Comparison of ENCODE assay signal across 31 cellular contexts in the genomic region with DNA sequence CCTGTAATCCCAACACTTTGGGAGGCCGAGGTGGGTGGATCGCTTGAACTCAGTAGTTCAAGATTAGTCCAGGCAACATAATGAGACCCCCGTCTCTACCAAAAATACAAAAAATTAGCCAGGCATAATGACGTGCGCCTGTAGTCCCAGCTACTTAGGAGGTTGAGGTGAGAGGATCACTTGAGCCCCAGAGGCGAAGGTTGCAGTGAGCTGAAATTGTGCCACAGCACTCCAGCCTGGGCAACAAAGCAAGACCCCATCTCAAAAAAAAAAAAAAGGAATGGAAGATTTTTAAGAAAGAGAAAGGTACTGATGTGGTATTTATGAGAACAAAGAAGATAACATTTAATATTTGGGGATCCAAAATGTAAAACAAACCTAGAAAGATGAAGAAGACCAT. TPM values are rescaled to one million over a fixed set of nuclear protein-coding genes. Genes with fewer than 3 reads are reported as not detected.
"Had no signal": no experiment of that assay in that cellular context is flagged by ENCODE, and none has a peak within 500 bp of the region (broad histone marks: within the 10 kb centered on the region; RNA-seq: fewer than 3 reads in every experiment).

No MANE protein-coding gene starts in this region.

- H3K27me3 ChIP-seq: stomach, suprapubic skin, testis, thyroid gland, tibial artery, tibial nerve, transverse colon, upper lobe of left lung, upper lobe of right lung, uterus, vagina had no signal

- H3K4me1 ChIP-seq: stomach, suprapubic skin, testis, tibial artery, tibial nerve, transverse colon, upper lobe of left lung, upper lobe of right lung, uterus, vagina had no signal

- H3K27ac ChIP-seq: stomach, suprapubic skin, testis, thoracic aorta, thyroid gland, tibial artery, tibial nerve, transverse colon, upper lobe of left lung, upper lobe of right lung, uterus, vagina had no signal

- H3K9me3 Mint-ChIP-seq: stimulated activated effector memory CD8-positive, alpha-beta T cell treated with anti-CD3 and anti-CD28 coated beads, Interleukin-12 subunit alpha, Interleukin-12 subunit beta, amount 100 ng/mL, for 72 hours; stimulated activated naive B cell treated with anti-CD40 and anti-IgM and Interleukin-4, amounts not matched to agents 10 μg/mL and 1 μg/mL and 100 μg/mL, for 72 hours; type B pancreatic cell had no signal

- ATAC-seq: stimulated activated effector memory CD8-positive, alpha-beta T cell treated with anti-CD3 and anti-CD28 coated beads, Interleukin-12 subunit alpha, Interleukin-12 subunit beta, amount 100 ng/mL, for 72 hours; stimulated activated memory B cell treated with anti-CD40 and anti-IgM and Interleukin-4, amounts not matched to agents 10 μg/mL and 1 μg/mL and 100 μg/mL, for 72 hours; stimulated activated naive B cell treated with anti-CD40 and anti-IgM and Interleukin-4, amounts not matched to agents 10 μg/mL and 1 μg/mL and 100 μg/mL, for 72 hours; stimulated activated naive CD8-positive, alpha-beta T cell treated with anti-CD3 and anti-CD28 coated beads, Interleukin-15, amount 100 ng/mL, for 72 hours; stimulated activated naive CD8-positive, alpha-beta T cell treated with anti-CD3 and anti-CD28 coated beads, Interleukin-15, Interleukin-2, amounts not matched to agents 100 U/mL and 50 U/mL, for 24 hours; upper lobe of right lung had no signal

- H3K4me3 Mint-ChIP-seq: stimulated activated effector memory CD8-positive, alpha-beta T cell treated with anti-CD3 and anti-CD28 coated beads, Interleukin-12 subunit alpha, Interleukin-12 subunit beta, amount 100 ng/mL, for 72 hours; stimulated activated memory B cell treated with anti-CD40 and anti-IgM and Interleukin-4, amounts not matched to agents 10 μg/mL and 1 μg/mL and 100 μg/mL, for 72 hours; stimulated activated naive B cell treated with anti-CD40 and anti-IgM and Interleukin-4, amounts not matched to agents 10 μg/mL and 1 μg/mL and 100 μg/mL, for 72 hours; stimulated activated naive CD8-positive, alpha-beta T cell treated with anti-CD3 and anti-CD28 coated beads, Interleukin-15, amount 100 ng/mL, for 72 hours; stimulated activated naive CD8-positive, alpha-beta T cell treated with anti-CD3 and anti-CD28 coated beads, Interleukin-15, Interleukin-2, amounts not matched to agents 100 ng/mL and 50 ng/mL, for 24 hours; type B pancreatic cell had no signal

- H3K9me3 ChIP-seq: stomach, suprapubic skin, testis, thoracic aorta, thyroid gland, tibial artery, tibial nerve, transverse colon, upper lobe of left lung, upper lobe of right lung, uterus, vagina had no signal

- H3K27ac Mint-ChIP-seq: stimulated activated effector memory CD8-positive, alpha-beta T cell treated with anti-CD3 and anti-CD28 coated beads, Interleukin-12 subunit alpha, Interleukin-12 subunit beta, amount 100 ng/mL, for 72 hours; stimulated activated memory B cell treated with anti-CD40 and anti-IgM and Interleukin-4, amounts not matched to agents 10 μg/mL and 1 μg/mL and 100 μg/mL, for 72 hours; stimulated activated naive B cell treated with anti-CD40 and anti-IgM and Interleukin-4, amounts not matched to agents 10 μg/mL and 1 μg/mL and 100 μg/mL, for 72 hours; stimulated activated naive CD8-positive, alpha-beta T cell treated with anti-CD3 and anti-CD28 coated beads, Interleukin-15, amount 100 ng/mL, for 72 hours; stimulated activated naive CD8-positive, alpha-beta T cell treated with anti-CD3 and anti-CD28 coated beads, Interleukin-15, Interleukin-2, amounts not matched to agents 100 ng/mL and 50 ng/mL, for 24 hours; type B pancreatic cell had no signal

- H3K4me3 ChIP-seq: stomach, suprapubic skin, testis, thoracic aorta, thyroid gland, tibial artery, tibial nerve, transverse colon, upper lobe of left lung, upper lobe of right lung, uterus, vagina had no signal

- H3K36me3 Mint-ChIP-seq: stimulated activated effector memory CD8-positive, alpha-beta T cell treated with anti-CD3 and anti-CD28 coated beads, Interleukin-12 subunit alpha, Interleukin-12 subunit beta, amount 100 ng/mL, for 72 hours; stimulated activated memory B cell treated with anti-CD40 and anti-IgM and Interleukin-4, amounts not matched to agents 10 μg/mL and 1 μg/mL and 100 μg/mL, for 72 hours; stimulated activated naive B cell treated with anti-CD40 and anti-IgM and Interleukin-4, amounts not matched to agents 10 μg/mL and 1 μg/mL and 100 μg/mL, for 72 hours; type B pancreatic cell had no signal

- H3K36me3 ChIP-seq: stomach, suprapubic skin, thoracic aorta, thyroid gland, tibial artery, tibial nerve, transverse colon, upper lobe of left lung, upper lobe of right lung, uterus, vagina had no signal

- DNase-seq: stimulated activated CD4-positive, alpha-beta T cell treated with anti-CD3 and anti-CD28 coated beads, Interleukin-2, amount 100 ng/mL, for 48 hours; stimulated activated CD4-positive, alpha-beta T cell treated with anti-CD3 and anti-CD28 coated beads, Interleukin-4, amount 100 ng/mL, for 1 hour; stimulated activated CD4-positive, alpha-beta T cell treated with anti-CD3 and anti-CD28 coated beads, Interleukin-4, amount 100 ng/mL, for 24 hours; stimulated activated CD4-positive, alpha-beta T cell treated with anti-CD3 and anti-CD28 coated beads, Interleukin-4, amount 100 ng/mL, for 4 hours; stimulated activated CD8-positive, alpha-beta memory T cell treated with anti-CD3 and anti-CD28 coated beads, Interleukin-4, amount 100 ng/mL, for 48 hours; stimulated activated naive B cell treated with anti-CD40 and anti-IgM and Interleukin-4, amounts not matched to agents 10 μg/mL and 1 μg/mL and 100 μg/mL, for 72 hours; stimulated activated naive CD4-positive, alpha-beta T cell; stimulated activated naive CD4-positive, alpha-beta T cell treated with Interleukin-2 at 50 U/mL for 16 hours; stimulated activated naive CD8-positive, alpha-beta T cell treated with anti-CD3 and anti-CD28 coated beads, Interleukin-15, amount 100 ng/mL, for 72 hours; stimulated activated naive CD8-positive, alpha-beta T cell treated with anti-CD3 and anti-CD28 coated beads, Interleukin-15, Interleukin-2, amounts not matched to agents 100 U/mL and 50 U/mL, for 24 hours; stomach; substantia nigra; testis; thyroid gland; tibial artery; transverse colon; trophoblast cell; upper lobe of left lung; upper lobe of right lung; uterus had no signal

- H3K4me1 Mint-ChIP-seq: stimulated activated memory B cell treated with anti-CD40 and anti-IgM and Interleukin-4, amounts not matched to agents 10 μg/mL and 1 μg/mL and 100 μg/mL, for 72 hours; stimulated activated naive B cell treated with anti-CD40 and anti-IgM and Interleukin-4, amounts not matched to agents 10 μg/mL and 1 μg/mL and 100 μg/mL, for 72 hours had no signal

- FAIRE-seq: urothelium cell line had no signal

RNA-seq across cellular contexts. Expression of a gene that starts 27.0 kb away (rescaled TPM):
- total RNA-seq: subcutaneous adipose tissue, thoracic aorta, ureter had no signal
